In the genomic region with DNA sequence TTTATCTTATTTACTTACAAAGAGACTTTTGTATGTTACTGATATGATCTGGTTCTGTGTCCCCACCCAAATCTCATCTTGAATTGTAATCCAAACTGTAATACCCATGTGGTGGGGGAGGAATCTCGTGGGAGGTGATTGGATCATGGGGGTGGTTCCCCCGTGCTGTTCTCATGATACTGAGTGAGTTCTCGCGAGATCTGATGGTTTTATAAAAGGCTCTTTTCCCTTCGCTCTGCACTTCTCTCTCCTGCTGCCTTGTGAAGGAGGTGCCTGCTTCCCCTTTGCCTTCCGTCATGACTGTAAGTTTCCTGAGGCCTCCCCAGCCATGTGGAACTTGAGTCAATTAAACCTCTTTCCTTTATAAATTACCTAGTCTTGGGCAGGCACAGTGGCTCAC, we compare ENCODE assay signal across 1 cellular context.
TF ChIP-seq lines count a peak whose summit lies in the region.

No MANE protein-coding gene starts in this region.

TF ChIP-seq in A549, 52 proteins besides CTCF, POLR2A, EP300 and RAD21 (continued from another document):
- TF ChIP-seq REST (IDR thresholded peaks at IDR 0.05) = peak; percentile 38
- peak; percentile 22 for TF ChIP-seq CHD2 (IDR thresholded peaks at IDR 0.05; ENCODE audit: low read length, partially characterized antibody)
